9 cellular contexts compared by ENCODE assay signal in genomic region chr9:129319076-129319937, GRCh38.
DNase-seq lines count a peak whose midpoint lies in the region; ATAC-seq and TF ChIP-seq lines count a peak whose summit lies in the region.
"Had no signal": no experiment of that assay in that cellular context is flagged by ENCODE, and none has a peak within 500 bp of the region (broad histone marks: within the 10 kb centered on the region; RNA-seq: fewer than 3 reads in every experiment).

No MANE protein-coding gene starts in this region.

- H3K4me1 Mint-ChIP-seq in activated T-cell treated with anti-CD3 and anti-CD28 coated beads, Interleukin-2, amount 50 U/mL, for 24 hours (ENCODE audit: low read depth): peaks cover 30% of the 10 kb centered on the region
- peaks cover 12% of the 10 kb centered on the region for H3K4me1 Mint-ChIP-seq in activated T-cell treated with anti-CD3 and anti-CD28 coated beads, Interleukin-2, amount 50 U/mL, for 4 hours (ENCODE audit: low read depth)
- peaks cover 72% of the 10 kb centered on the region for H3K4me1 Mint-ChIP-seq in dendritic cell treated with granulocyte-macrophage colony-stimulating factor and Interleukin-4, amounts not matched to agents 40 ng/mL and 50 ng/mL, for 4 days (ENCODE audit: low read depth)
- peaks cover 80% of the 10 kb centered on the region for H3K4me1 Mint-ChIP-seq in nephron

- DNase-seq in activated T-cell treated with anti-CD3 and anti-CD28 coated beads, Interleukin-2, amount 50 U/mL, for 24 hours: peak; percentile 17
- no peak for DNase-seq in activated T-cell treated with anti-CD3 and anti-CD28 coated beads, Interleukin-2, amount 50 U/mL, for 4 hours
- peak in 1 of 2 donors; percentile 14 for DNase-seq in tibial nerve (ENCODE audit: low spot score in 2 of 2)
- no peak for DNase-seq in NCI-H1436 (lab: John Stamatoyannopoulos, UW)
- no peak for DNase-seq in midbrain (lab: John Stamatoyannopoulos, UW)
- DNase-seq: activated CD8-positive, alpha-beta T cell treated with anti-CD3 and anti-CD28 coated beads, Interleukin-2, amount 10 ng/mL, durations not matched to agents 7 days and 5 days had no signal

- WGBS in tibial nerve, 2 donors: 72 to 76% methylated on average over 22 to 26 of the region's 30 CpGs

- no peak for TF ChIP-seq EP300 in tibial nerve (IDR thresholded peaks at IDR 0.05)

- H3K27ac ChIP-seq in tibial nerve: peak overlapping the region; percentile 88 to 96 (median 90)

- no peak for ATAC-seq in activated T-cell treated with anti-CD3 and anti-CD28 coated beads, Interleukin-2, amount 50 U/mL, for 4 hours
- ATAC-seq in GM19324 (IDR thresholded peaks at IDR 0.05; ENCODE audit: low FRiP score, unreplicated experiment): no peak
- ATAC-seq: activated CD8-positive, alpha-beta T cell treated with anti-CD3 and anti-CD28 coated beads, Interleukin-2, amount 10 ng/mL, durations not matched to agents 7 days and 5 days had no signal

- no peaks in the 10 kb centered on the region for H3K9me3 ChIP-seq in tibial nerve

- no peaks in the 10 kb centered on the region for H3K27me3 ChIP-seq in tibial nerve

- intact Hi-C loops in dendritic cell treated with granulocyte-macrophage colony-stimulating factor and Interleukin-4, amounts not matched to agents 40 ng/mL and 50 ng/mL, for 4 days (cut with micrococcal nuclease): no loop called here

- TF ChIP-seq CTCF in nephron (IDR thresholded peaks at IDR 0.05; ENCODE audit: unreplicated experiment in 3 of 3): no peak
- no peak for TF ChIP-seq CTCF in tibial nerve (IDR thresholded peaks at IDR 0.05)

- no peak for TF ChIP-seq POLR2A in tibial nerve (IDR thresholded peaks at IDR 0.05)

- H3K27ac Mint-ChIP-seq in activated T-cell treated with anti-CD3 and anti-CD28 coated beads, Interleukin-2, amount 50 U/mL, for 24 hours: no peak overlapping the region
- H3K27ac Mint-ChIP-seq in dendritic cell treated with granulocyte-macrophage colony-stimulating factor and Interleukin-4, amounts not matched to agents 40 ng/mL and 50 ng/mL, for 4 days: peak overlapping the region; percentile 30
- H3K27ac Mint-ChIP-seq in nephron: peak overlapping the region; percentile 92 to 97 (median 97)

- H3K9me3 Mint-ChIP-seq in activated T-cell treated with anti-CD3 and anti-CD28 coated beads, Interleukin-2, amount 50 U/mL, for 24 hours: no peaks in the 10 kb centered on the region
- no peaks in the 10 kb centered on the region for H3K9me3 Mint-ChIP-seq in activated T-cell treated with anti-CD3 and anti-CD28 coated beads, Interleukin-2, amount 50 U/mL, for 4 hours
- H3K9me3 Mint-ChIP-seq in dendritic cell treated with granulocyte-macrophage colony-stimulating factor and Interleukin-4, amounts not matched to agents 40 ng/mL and 50 ng/mL, for 4 days: no peaks in the 10 kb centered on the region
- H3K9me3 Mint-ChIP-seq in nephron: no peaks in the 10 kb centered on the region

- no peak overlapping the region for H3K4me3 ChIP-seq in tibial nerve

- peaks cover 10 to 98% (median 69%) of the 10 kb centered on the region in 4 donors for H3K4me1 ChIP-seq in tibial nerve

- no peaks in the 10 kb centered on the region for H3K36me3 ChIP-seq in tibial nerve

- H3K4me3 Mint-ChIP-seq in activated T-cell treated with anti-CD3 and anti-CD28 coated beads, Interleukin-2, amount 50 U/mL, for 24 hours: no peak overlapping the region
- H3K4me3 Mint-ChIP-seq in activated T-cell treated with anti-CD3 and anti-CD28 coated beads, Interleukin-2, amount 50 U/mL, for 4 hours: no peak overlapping the region
- H3K4me3 Mint-ChIP-seq in dendritic cell treated with granulocyte-macrophage colony-stimulating factor and Interleukin-4, amounts not matched to agents 40 ng/mL and 50 ng/mL, for 4 days: no peak overlapping the region
- peak overlapping the region; percentile 34 to 66 (median 57) for H3K4me3 Mint-ChIP-seq in nephron

- H3K36me3 Mint-ChIP-seq in activated T-cell treated with anti-CD3 and anti-CD28 coated beads, Interleukin-2, amount 50 U/mL, for 24 hours (ENCODE audit: low read depth): no peaks in the 10 kb centered on the region
- no peaks in the 10 kb centered on the region for H3K36me3 Mint-ChIP-seq in activated T-cell treated with anti-CD3 and anti-CD28 coated beads, Interleukin-2, amount 50 U/mL, for 4 hours (ENCODE audit: insufficient read depth)
- no peaks in the 10 kb centered on the region for H3K36me3 Mint-ChIP-seq in dendritic cell treated with granulocyte-macrophage colony-stimulating factor and Interleukin-4, amounts not matched to agents 40 ng/mL and 50 ng/mL, for 4 days (ENCODE audit: low read depth)
- H3K36me3 Mint-ChIP-seq in nephron (ENCODE audit: low read depth): no peaks in the 10 kb centered on the region

- no peaks in the 10 kb centered on the region for H3K27me3 Mint-ChIP-seq in activated T-cell treated with anti-CD3 and anti-CD28 coated beads, Interleukin-2, amount 50 U/mL, for 24 hours
- peaks cover 2% of the 10 kb centered on the region for H3K27me3 Mint-ChIP-seq in activated T-cell treated with anti-CD3 and anti-CD28 coated beads, Interleukin-2, amount 50 U/mL, for 4 hours (ENCODE audit: low read depth)
- H3K27me3 Mint-ChIP-seq in dendritic cell treated with granulocyte-macrophage colony-stimulating factor and Interleukin-4, amounts not matched to agents 40 ng/mL and 50 ng/mL, for 4 days: no peaks in the 10 kb centered on the region
- H3K27me3 Mint-ChIP-seq in nephron (ENCODE audit: low read depth): peaks cover 13% of the 10 kb centered on the region

Comparison
In these comparisons a context has a peak if more than half of its experiments do, and no peak if none do; other contexts are left out.
1. H3K4me3 Mint-ChIP-seq: peak in nephron (3 of 3); none in activated T-cell treated with anti-CD3 and anti-CD28 coated beads, Interleukin-2, amount 50 U/mL, for 24 hours (single experiment), activated T-cell treated with anti-CD3 and anti-CD28 coated beads, Interleukin-2, amount 50 U/mL, for 4 hours (single experiment) and dendritic cell treated with granulocyte-macrophage colony-stimulating factor and Interleukin-4, amounts not matched to agents 40 ng/mL and 50 ng/mL, for 4 days (single experiment).